1 cellular context compared by ENCODE assay signal in the genomic region with DNA sequence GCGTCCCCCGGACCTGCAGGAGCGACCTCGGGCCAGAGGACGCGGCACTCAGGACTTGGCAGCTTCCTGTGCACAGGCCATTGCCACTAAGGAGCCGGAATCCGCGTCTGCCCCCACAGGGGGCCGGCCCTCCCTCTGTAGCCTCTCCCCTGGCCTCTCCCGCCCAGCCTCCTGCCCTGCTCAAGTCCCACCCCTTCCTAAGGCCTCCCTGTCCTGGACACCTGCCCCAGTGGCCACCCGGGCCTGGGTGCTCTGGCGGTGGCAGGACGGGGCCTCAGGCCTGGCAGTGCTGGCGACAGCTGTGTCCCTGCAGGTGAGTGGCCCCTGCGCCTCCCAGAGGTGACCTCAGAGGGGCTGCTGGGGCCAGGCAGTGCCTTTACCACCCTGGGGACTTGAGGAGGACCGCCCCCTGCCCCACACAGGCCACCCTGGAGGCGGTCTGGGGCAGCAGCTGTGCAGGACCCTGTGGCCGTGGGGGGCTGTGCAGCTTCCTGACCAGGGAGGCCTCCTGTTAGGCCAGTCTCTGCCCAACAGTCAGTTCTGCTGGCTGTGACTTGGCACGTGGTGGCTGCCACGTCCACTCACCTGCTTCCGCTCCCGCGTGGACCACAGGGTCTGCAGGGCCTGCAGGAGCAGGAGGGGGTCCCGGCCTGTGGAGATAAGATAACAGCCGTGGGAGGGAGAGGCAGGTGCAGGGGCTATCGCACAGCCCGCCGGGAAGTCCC.
TF ChIP-seq lines count a peak whose summit lies in the region.

No MANE protein-coding gene starts in this region.

TF ChIP-seq in GM23338, 12 proteins besides CTCF, POLR2A, EP300 and RAD21 (continued from another document):
- no peak for TF ChIP-seq EZH2 (IDR thresholded peaks at IDR 0.05; ENCODE audit: low read depth, unreplicated experiment)
- TF ChIP-seq, protein P1, sequence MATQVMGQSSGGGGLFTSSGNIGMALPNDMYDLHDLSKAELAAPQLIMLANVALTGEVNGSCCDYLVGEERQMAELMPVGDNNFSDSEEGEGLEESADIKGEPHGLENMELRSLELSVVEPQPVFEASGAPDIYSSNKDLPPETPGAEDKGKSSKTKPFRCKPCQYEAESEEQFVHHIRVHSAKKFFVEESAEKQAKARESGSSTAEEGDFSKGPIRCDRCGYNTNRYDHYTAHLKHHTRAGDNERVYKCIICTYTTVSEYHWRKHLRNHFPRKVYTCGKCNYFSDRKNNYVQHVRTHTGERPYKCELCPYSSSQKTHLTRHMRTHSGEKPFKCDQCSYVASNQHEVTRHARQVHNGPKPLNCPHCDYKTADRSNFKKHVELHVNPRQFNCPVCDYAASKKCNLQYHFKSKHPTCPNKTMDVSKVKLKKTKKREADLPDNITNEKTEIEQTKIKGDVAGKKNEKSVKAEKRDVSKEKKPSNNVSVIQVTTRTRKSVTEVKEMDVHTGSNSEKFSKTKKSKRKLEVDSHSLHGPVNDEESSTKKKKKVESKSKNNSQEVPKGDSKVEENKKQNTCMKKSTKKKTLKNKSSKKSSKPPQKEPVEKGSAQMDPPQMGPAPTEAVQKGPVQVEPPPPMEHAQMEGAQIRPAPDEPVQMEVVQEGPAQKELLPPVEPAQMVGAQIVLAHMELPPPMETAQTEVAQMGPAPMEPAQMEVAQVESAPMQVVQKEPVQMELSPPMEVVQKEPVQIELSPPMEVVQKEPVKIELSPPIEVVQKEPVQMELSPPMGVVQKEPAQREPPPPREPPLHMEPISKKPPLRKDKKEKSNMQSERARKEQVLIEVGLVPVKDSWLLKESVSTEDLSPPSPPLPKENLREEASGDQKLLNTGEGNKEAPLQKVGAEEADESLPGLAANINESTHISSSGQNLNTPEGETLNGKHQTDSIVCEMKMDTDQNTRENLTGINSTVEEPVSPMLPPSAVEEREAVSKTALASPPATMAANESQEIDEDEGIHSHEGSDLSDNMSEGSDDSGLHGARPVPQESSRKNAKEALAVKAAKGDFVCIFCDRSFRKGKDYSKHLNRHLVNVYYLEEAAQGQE (IDR thresholded peaks at IDR 0.05; ENCODE audit: unreplicated experiment) = no peak
- TF ChIP-seq STAT1 (IDR thresholded peaks at IDR 0.05; ENCODE audit: unreplicated experiment) = no peak
- no peak for TF ChIP-seq EZH2phosphoT487 (IDR thresholded peaks at IDR 0.05; ENCODE audit: unreplicated experiment)
- TF ChIP-seq, protein P2, sequence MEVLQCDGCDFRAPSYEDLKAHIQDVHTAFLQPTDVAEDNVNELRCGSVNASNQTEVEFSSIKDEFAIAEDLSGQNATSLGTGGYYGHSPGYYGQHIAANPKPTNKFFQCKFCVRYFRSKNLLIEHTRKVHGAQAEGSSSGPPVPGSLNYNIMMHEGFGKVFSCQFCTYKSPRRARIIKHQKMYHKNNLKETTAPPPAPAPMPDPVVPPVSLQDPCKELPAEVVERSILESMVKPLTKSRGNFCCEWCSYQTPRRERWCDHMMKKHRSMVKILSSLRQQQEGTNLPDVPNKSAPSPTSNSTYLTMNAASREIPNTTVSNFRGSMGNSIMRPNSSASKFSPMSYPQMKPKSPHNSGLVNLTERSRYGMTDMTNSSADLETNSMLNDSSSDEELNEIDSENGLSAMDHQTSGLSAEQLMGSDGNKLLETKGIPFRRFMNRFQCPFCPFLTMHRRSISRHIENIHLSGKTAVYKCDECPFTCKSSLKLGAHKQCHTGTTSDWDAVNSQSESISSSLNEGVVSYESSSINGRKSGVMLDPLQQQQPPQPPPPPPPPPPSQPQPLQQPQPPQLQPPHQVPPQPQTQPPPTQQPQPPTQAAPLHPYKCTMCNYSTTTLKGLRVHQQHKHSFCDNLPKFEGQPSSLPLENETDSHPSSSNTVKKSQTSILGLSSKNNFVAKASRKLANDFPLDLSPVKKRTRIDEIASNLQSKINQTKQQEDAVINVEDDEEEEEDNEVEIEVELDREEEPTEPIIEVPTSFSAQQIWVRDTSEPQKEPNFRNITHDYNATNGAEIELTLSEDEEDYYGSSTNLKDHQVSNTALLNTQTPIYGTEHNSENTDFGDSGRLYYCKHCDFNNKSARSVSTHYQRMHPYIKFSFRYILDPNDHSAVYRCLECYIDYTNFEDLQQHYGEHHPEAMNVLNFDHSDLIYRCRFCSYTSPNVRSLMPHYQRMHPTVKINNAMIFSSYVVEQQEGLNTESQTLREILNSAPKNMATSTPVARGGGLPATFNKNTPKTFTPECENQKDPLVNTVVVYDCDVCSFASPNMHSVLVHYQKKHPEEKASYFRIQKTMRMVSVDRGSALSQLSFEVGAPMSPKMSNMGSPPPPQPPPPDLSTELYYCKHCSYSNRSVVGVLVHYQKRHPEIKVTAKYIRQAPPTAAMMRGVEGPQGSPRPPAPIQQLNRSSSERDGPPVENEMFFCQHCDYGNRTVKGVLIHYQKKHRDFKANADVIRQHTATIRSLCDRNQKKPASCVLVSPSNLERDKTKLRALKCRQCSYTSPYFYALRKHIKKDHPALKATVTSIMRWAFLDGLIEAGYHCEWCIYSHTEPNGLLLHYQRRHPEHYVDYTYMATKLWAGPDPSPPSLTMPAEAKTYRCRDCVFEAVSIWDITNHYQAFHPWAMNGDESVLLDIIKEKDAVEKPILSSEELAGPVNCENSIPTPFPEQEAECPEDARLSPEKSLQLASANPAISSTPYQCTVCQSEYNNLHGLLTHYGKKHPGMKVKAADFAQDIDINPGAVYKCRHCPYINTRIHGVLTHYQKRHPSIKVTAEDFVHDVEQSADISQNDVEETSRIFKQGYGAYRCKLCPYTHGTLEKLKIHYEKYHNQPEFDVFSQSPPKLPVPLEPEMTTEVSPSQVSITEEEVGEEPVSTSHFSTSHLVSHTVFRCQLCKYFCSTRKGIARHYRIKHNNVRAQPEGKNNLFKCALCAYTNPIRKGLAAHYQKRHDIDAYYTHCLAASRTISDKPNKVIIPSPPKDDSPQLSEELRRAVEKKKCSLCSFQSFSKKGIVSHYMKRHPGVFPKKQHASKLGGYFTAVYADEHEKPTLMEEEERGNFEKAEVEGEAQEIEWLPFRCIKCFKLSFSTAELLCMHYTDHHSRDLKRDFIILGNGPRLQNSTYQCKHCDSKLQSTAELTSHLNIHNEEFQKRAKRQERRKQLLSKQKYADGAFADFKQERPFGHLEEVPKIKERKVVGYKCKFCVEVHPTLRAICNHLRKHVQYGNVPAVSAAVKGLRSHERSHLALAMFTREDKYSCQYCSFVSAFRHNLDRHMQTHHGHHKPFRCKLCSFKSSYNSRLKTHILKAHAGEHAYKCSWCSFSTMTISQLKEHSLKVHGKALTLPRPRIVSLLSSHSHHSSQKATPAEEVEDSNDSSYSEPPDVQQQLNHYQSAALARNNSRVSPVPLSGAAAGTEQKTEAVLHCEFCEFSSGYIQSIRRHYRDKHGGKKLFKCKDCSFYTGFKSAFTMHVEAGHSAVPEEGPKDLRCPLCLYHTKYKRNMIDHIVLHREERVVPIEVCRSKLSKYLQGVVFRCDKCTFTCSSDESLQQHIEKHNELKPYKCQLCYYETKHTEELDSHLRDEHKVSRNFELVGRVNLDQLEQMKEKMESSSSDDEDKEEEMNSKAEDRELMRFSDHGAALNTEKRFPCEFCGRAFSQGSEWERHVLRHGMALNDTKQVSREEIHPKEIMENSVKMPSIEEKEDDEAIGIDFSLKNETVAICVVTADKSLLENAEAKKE (CRISPR knock-in tag; IDR thresholded peaks at IDR 0.05) = no peak
- TF ChIP-seq JUNB (IDR thresholded peaks at IDR 0.05; ENCODE audit: unreplicated experiment) = no peak
- no peak for TF ChIP-seq CREB1 (CRISPR knock-in tag; IDR thresholded peaks at IDR 0.05; ENCODE audit: low read depth)
- no peak for TF ChIP-seq NANOG (IDR thresholded peaks at IDR 0.05; ENCODE audit: borderline replicate concordance)
- TF ChIP-seq ZNF114 (CRISPR knock-in tag; IDR thresholded peaks at IDR 0.05) = no peak
- TF ChIP-seq ZNF331 (CRISPR knock-in tag; IDR thresholded peaks at IDR 0.05; ENCODE audit: low read depth) = no peak
